1 cellular context compared by ENCODE assay signal in the genomic region with DNA sequence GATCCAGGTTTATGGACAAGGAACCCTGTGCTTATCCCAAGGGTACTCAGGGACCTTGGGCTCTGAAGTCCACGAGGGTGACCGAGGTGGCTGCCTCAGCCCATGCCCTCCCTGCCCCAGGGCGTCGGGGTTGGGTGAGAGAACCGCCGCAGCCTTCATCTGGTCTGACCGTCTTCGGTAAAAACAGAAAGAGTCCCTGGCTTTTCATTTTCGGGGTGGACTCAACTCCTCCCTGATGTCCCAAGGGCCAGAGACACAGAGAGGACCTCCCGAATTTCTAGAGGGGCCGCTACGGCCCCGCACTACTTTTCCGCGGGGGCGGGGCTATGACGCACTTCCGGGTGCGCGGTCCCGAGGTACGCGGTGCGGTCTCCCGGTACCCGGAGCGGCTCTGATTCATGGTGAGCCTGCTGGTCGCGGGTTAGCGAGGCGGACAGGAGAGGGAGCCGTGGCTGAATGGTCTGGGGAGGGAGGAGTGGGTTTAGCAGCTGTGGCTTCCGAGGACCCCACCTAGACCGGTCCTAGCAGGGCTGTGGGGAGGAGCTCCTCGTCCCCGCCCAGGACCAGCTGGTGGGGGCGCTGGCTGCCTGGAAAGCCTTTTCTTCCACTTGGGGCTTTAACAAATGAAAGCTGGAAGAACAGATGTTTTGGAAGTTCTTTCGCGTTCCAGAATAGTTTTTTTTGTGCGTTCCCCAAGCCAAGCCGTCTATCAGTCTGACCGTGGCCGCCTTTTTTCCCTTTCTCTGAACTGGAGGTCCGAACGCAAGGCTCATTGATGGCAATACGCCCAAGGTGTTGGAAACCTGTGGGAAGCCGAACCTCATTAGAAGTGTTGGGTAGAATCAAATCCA.
TF ChIP-seq lines count a peak whose summit lies in the region.

A gene (plus strand): TSS at position 334 of the 851 bp plus-strand sequence. CDS start 7,233 bp downstream, outside the sequence.

TF ChIP-seq in K562, 482 proteins besides CTCF, POLR2A, EP300 and RAD21 (continued from another document and continues in another):
- TF ChIP-seq, protein P1, sequence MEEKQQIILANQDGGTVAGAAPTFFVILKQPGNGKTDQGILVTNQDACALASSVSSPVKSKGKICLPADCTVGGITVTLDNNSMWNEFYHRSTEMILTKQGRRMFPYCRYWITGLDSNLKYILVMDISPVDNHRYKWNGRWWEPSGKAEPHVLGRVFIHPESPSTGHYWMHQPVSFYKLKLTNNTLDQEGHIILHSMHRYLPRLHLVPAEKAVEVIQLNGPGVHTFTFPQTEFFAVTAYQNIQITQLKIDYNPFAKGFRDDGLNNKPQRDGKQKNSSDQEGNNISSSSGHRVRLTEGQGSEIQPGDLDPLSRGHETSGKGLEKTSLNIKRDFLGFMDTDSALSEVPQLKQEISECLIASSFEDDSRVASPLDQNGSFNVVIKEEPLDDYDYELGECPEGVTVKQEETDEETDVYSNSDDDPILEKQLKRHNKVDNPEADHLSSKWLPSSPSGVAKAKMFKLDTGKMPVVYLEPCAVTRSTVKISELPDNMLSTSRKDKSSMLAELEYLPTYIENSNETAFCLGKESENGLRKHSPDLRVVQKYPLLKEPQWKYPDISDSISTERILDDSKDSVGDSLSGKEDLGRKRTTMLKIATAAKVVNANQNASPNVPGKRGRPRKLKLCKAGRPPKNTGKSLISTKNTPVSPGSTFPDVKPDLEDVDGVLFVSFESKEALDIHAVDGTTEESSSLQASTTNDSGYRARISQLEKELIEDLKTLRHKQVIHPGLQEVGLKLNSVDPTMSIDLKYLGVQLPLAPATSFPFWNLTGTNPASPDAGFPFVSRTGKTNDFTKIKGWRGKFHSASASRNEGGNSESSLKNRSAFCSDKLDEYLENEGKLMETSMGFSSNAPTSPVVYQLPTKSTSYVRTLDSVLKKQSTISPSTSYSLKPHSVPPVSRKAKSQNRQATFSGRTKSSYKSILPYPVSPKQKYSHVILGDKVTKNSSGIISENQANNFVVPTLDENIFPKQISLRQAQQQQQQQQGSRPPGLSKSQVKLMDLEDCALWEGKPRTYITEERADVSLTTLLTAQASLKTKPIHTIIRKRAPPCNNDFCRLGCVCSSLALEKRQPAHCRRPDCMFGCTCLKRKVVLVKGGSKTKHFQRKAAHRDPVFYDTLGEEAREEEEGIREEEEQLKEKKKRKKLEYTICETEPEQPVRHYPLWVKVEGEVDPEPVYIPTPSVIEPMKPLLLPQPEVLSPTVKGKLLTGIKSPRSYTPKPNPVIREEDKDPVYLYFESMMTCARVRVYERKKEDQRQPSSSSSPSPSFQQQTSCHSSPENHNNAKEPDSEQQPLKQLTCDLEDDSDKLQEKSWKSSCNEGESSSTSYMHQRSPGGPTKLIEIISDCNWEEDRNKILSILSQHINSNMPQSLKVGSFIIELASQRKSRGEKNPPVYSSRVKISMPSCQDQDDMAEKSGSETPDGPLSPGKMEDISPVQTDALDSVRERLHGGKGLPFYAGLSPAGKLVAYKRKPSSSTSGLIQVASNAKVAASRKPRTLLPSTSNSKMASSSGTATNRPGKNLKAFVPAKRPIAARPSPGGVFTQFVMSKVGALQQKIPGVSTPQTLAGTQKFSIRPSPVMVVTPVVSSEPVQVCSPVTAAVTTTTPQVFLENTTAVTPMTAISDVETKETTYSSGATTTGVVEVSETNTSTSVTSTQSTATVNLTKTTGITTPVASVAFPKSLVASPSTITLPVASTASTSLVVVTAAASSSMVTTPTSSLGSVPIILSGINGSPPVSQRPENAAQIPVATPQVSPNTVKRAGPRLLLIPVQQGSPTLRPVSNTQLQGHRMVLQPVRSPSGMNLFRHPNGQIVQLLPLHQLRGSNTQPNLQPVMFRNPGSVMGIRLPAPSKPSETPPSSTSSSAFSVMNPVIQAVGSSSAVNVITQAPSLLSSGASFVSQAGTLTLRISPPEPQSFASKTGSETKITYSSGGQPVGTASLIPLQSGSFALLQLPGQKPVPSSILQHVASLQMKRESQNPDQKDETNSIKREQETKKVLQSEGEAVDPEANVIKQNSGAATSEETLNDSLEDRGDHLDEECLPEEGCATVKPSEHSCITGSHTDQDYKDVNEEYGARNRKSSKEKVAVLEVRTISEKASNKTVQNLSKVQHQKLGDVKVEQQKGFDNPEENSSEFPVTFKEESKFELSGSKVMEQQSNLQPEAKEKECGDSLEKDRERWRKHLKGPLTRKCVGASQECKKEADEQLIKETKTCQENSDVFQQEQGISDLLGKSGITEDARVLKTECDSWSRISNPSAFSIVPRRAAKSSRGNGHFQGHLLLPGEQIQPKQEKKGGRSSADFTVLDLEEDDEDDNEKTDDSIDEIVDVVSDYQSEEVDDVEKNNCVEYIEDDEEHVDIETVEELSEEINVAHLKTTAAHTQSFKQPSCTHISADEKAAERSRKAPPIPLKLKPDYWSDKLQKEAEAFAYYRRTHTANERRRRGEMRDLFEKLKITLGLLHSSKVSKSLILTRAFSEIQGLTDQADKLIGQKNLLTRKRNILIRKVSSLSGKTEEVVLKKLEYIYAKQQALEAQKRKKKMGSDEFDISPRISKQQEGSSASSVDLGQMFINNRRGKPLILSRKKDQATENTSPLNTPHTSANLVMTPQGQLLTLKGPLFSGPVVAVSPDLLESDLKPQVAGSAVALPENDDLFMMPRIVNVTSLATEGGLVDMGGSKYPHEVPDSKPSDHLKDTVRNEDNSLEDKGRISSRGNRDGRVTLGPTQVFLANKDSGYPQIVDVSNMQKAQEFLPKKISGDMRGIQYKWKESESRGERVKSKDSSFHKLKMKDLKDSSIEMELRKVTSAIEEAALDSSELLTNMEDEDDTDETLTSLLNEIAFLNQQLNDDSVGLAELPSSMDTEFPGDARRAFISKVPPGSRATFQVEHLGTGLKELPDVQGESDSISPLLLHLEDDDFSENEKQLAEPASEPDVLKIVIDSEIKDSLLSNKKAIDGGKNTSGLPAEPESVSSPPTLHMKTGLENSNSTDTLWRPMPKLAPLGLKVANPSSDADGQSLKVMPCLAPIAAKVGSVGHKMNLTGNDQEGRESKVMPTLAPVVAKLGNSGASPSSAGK (IDR thresholded peaks at IDR 0.05): peak; percentile 19; the same call in 1 of the 2 replicates
- TF ChIP-seq RBM17 (IDR thresholded peaks at IDR 0.05; ENCODE audit: borderline replicate concordance, low read depth, low read length) (no peak), ZNF780A (CRISPR knock-in tag; IDR thresholded peaks at IDR 0.05) (no peak), ZFPM2 (CRISPR knock-in tag; IDR thresholded peaks at IDR 0.05) (no peak), FOXM1 (IDR thresholded peaks at IDR 0.05; ENCODE audit: low read depth) (no peak), FOXM1 (CRISPR knock-in tag; IDR thresholded peaks at IDR 0.05; ENCODE audit: low read depth) (no peak), CBFA2T2 (conservative IDR thresholded peaks at IDR 0.05) (no peak), SNIP1 (IDR thresholded peaks at IDR 0.05; ENCODE audit: low read depth) (peak; percentile 87), PHF21A (IDR thresholded peaks at IDR 0.05; ENCODE audit: borderline replicate concordance, low read depth) (peak; percentile 50; the same call in 1 of the 2 replicates), MTA3 (IDR thresholded peaks at IDR 0.05; ENCODE audit: borderline replicate concordance) (peak; percentile 85; the same call in 1 of the 2 replicates), BMI1 (IDR thresholded peaks at IDR 0.05; ENCODE audit: low read length) (no peak), SP2 (IDR thresholded peaks at IDR 0.05; ENCODE audit: extremely low read depth, low read depth, low read length, poor library complexity, severe bottlenecking) (peak; percentile 83), CREM (IDR thresholded peaks at IDR 0.05; ENCODE audit: low read depth) (peak; percentile 98), DIDO1 (tag; IDR thresholded peaks at IDR 0.05; ENCODE audit: low read depth) (peak; percentile 86), NEUROD1 (IDR thresholded peaks at IDR 0.05; ENCODE audit: borderline replicate concordance, low read depth, low read length, partially characterized antibody) (peak; percentile 57), KAT7 (CRISPR knock-in tag; IDR thresholded peaks at IDR 0.05; ENCODE audit: borderline replicate concordance) (no peak), ZNF830 (CRISPR knock-in tag; IDR thresholded peaks at IDR 0.05) (peak; percentile 91; the same call in 1 of the 2 replicates), CBX1 (IDR thresholded peaks at IDR 0.05; ENCODE audit: low read depth) (peak; percentile 69; the same call in 1 of the 2 replicates), ZFX (CRISPR knock-in tag; IDR thresholded peaks at IDR 0.05) (peak; percentile 73), MYC (IDR thresholded peaks at IDR 0.05; ENCODE audit: low read depth, low read length) (peak; percentile 82), MYC (CRISPR knock-in tag; IDR thresholded peaks at IDR 0.05; ENCODE audit: borderline replicate concordance, low read depth) (no peak), ZSCAN29 (IDR thresholded peaks at IDR 0.05) (no peak), ZNF696 (CRISPR knock-in tag; conservative IDR thresholded peaks at IDR 0.05) (no peak), ZBTB7A (IDR thresholded peaks at IDR 0.05; ENCODE audit: borderline replicate concordance, control insufficient read depth, low read depth, low read length) (peak; percentile 66; the same call in 1 of the 2 replicates), PRMT5 (CRISPR knock-in tag; IDR thresholded peaks at IDR 0.05) (no peak), MEF2A (IDR thresholded peaks at IDR 0.05; ENCODE audit: control insufficient read depth, low read depth, low read length) (no peak), TBP (optimal IDR thresholded peaks at IDR 0.05; ENCODE audit: low read depth, low read length) (peak; percentile 20), ESRRA (IDR thresholded peaks at IDR 0.05; ENCODE audit: borderline replicate concordance, low read depth) (peak; percentile 82; the same call in 1 of the 2 replicates), YBX1 (IDR thresholded peaks at IDR 0.05) (no peak)
- TF ChIP-seq, protein P2, sequence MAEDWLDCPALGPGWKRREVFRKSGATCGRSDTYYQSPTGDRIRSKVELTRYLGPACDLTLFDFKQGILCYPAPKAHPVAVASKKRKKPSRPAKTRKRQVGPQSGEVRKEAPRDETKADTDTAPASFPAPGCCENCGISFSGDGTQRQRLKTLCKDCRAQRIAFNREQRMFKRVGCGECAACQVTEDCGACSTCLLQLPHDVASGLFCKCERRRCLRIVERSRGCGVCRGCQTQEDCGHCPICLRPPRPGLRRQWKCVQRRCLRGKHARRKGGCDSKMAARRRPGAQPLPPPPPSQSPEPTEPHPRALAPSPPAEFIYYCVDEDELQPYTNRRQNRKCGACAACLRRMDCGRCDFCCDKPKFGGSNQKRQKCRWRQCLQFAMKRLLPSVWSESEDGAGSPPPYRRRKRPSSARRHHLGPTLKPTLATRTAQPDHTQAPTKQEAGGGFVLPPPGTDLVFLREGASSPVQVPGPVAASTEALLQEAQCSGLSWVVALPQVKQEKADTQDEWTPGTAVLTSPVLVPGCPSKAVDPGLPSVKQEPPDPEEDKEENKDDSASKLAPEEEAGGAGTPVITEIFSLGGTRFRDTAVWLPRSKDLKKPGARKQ (CRISPR knock-in tag; IDR thresholded peaks at IDR 0.05): no peak
- TF ChIP-seq, protein P3, sequence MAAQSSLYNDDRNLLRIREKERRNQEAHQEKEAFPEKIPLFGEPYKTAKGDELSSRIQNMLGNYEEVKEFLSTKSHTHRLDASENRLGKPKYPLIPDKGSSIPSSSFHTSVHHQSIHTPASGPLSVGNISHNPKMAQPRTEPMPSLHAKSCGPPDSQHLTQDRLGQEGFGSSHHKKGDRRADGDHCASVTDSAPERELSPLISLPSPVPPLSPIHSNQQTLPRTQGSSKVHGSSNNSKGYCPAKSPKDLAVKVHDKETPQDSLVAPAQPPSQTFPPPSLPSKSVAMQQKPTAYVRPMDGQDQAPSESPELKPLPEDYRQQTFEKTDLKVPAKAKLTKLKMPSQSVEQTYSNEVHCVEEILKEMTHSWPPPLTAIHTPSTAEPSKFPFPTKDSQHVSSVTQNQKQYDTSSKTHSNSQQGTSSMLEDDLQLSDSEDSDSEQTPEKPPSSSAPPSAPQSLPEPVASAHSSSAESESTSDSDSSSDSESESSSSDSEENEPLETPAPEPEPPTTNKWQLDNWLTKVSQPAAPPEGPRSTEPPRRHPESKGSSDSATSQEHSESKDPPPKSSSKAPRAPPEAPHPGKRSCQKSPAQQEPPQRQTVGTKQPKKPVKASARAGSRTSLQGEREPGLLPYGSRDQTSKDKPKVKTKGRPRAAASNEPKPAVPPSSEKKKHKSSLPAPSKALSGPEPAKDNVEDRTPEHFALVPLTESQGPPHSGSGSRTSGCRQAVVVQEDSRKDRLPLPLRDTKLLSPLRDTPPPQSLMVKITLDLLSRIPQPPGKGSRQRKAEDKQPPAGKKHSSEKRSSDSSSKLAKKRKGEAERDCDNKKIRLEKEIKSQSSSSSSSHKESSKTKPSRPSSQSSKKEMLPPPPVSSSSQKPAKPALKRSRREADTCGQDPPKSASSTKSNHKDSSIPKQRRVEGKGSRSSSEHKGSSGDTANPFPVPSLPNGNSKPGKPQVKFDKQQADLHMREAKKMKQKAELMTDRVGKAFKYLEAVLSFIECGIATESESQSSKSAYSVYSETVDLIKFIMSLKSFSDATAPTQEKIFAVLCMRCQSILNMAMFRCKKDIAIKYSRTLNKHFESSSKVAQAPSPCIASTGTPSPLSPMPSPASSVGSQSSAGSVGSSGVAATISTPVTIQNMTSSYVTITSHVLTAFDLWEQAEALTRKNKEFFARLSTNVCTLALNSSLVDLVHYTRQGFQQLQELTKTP (IDR thresholded peaks at IDR 0.05; ENCODE audit: low read depth in 1 of 2, partially characterized antibody in 2 of 2): peak in 1 of 2 experiments; percentile 66
- TF ChIP-seq, protein P4, sequence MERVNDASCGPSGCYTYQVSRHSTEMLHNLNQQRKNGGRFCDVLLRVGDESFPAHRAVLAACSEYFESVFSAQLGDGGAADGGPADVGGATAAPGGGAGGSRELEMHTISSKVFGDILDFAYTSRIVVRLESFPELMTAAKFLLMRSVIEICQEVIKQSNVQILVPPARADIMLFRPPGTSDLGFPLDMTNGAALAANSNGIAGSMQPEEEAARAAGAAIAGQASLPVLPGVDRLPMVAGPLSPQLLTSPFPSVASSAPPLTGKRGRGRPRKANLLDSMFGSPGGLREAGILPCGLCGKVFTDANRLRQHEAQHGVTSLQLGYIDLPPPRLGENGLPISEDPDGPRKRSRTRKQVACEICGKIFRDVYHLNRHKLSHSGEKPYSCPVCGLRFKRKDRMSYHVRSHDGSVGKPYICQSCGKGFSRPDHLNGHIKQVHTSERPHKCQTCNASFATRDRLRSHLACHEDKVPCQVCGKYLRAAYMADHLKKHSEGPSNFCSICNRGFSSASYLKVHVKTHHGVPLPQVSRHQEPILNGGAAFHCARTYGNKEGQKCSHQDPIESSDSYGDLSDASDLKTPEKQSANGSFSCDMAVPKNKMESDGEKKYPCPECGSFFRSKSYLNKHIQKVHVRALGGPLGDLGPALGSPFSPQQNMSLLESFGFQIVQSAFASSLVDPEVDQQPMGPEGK (CRISPR knock-in tag; IDR thresholded peaks at IDR 0.05; ENCODE audit: borderline replicate concordance): peak; percentile 23; the same call in 1 of the 2 replicates
